15 cellular contexts compared by ENCODE assay signal in the genomic region with DNA sequence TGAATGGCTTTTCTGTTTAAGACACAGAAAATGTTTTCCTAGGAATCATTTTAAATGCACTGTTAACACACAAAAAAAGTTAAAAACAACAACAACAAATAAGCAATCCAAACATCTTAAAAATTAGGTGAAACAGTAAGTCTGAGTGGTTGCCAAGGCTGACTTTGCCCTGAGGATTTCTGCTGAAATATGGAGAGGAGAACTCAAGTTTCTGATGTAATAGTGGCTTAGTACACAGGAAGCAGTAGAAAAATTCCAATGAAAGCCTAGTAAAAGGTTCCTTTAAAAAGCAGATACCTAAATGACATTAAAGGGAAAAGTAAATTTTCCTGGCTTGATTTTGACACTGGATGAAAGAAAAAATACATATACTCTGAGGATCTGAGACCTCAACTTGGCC.
A peak's percentile ranks its signal among the peaks of the same experiment; 100 is the strongest.
DNase-seq lines count a peak whose midpoint lies in the region; FAIRE-seq and TF ChIP-seq lines count a peak whose summit lies in the region.
"Had no signal": no experiment of that assay in that cellular context is flagged by ENCODE, and none has a peak within 500 bp of the region (broad histone marks: within the 10 kb centered on the region; RNA-seq: fewer than 3 reads in every experiment).

No MANE protein-coding gene starts in this region.

- POLR2A ChIA-PET in GM10248 (lab: Yijun Ruan, JAX), result no interaction called here

- DNase-seq in GM23248, result peak; percentile 29
- DNase-seq in astrocyte (ENCODE audit: low read depth), result no peak
- peak; percentile 13 for DNase-seq in fibroblast of pulmonary artery (ENCODE audit: low read depth)
- no peak for DNase-seq in NCI-H446 treated with DMSO at 0.1 percent for 48 hours (lab: John Stamatoyannopoulos, UW)
- no peak for DNase-seq in stimulated activated CD4-positive, alpha-beta T cell treated with anti-CD3 and anti-CD28 coated beads, Interleukin-1b, Interleukin-23, amount 100 ng/mL, for 48 hours
- DNase-seq in GM10248 (ENCODE audit: extremely low spot score), result no peak
- no peak for DNase-seq in activated effector memory CD4-positive, alpha-beta T cell treated with anti-CD3 and anti-CD28 coated beads, Interleukin-2, amount 50 U/mL, for 16 hours
- DNase-seq: AML-193, DMS53, HCEC 1CT, HFFc6 had no signal

- H3K4me3 Mint-ChIP-seq in astrocyte (ENCODE audit: unreplicated experiment), result no peak overlapping the region
- H3K4me3 Mint-ChIP-seq: HFFc6 had no signal

- H3K4me2 ChIP-seq in GM23248 (ENCODE audit: unreplicated experiment), result no peak overlapping the region
- no peak overlapping the region for H3K4me2 ChIP-seq in astrocyte (ENCODE audit: low read length)
- H3K4me2 ChIP-seq: BLaER1, KMS-11 had no signal

- H3K9me3 ChIP-seq in GM23248 (ENCODE audit: low read depth), result no peaks in the 10 kb centered on the region
- H3K9me3 ChIP-seq in astrocyte (ENCODE audit: insufficient read depth, low read depth, low read length), result no peaks in the 10 kb centered on the region
- H3K9me3 ChIP-seq: BLaER1 had no signal

- H3K9ac ChIP-seq in GM23248 (no peak overlapping the region), astrocyte (ENCODE audit: low read length) (no peak overlapping the region)
- H3K9ac ChIP-seq: BLaER1, KMS-11 had no signal

- H3F3A ChIP-seq in GM23248 (ENCODE audit: insufficient read depth), result no peaks in the 10 kb centered on the region

- H3K27me3 Mint-ChIP-seq in astrocyte (ENCODE audit: low read depth, unreplicated experiment), result no peaks in the 10 kb centered on the region

- H3K36me3 Mint-ChIP-seq in astrocyte (ENCODE audit: low read depth, unreplicated experiment), result no peaks in the 10 kb centered on the region

- no peak for FAIRE-seq in astrocyte (lab: Jason Lieb, UNC)
- FAIRE-seq: GM12892, GM19239 had no signal

- TF ChIP-seq CTCF in astrocyte (IDR thresholded peaks at IDR 0.05; ENCODE audit: insufficient read depth, low read depth, low read length) (no peak), fibroblast of pulmonary artery (IDR thresholded peaks at IDR 0.05; ENCODE audit: low read length, missing control alignments) (no peak), GM10248 (IDR thresholded peaks at IDR 0.05; ENCODE audit: control extremely low read depth, extremely low read depth, low read depth, missing control alignments) (no peak)

- H3K4me1 ChIP-seq in GM23248 (ENCODE audit: insufficient read depth) (peaks cover 15% of the 10 kb centered on the region), astrocyte (ENCODE audit: insufficient read depth, low read length) (no peaks in the 10 kb centered on the region)
- H3K4me1 ChIP-seq: BLaER1 had no signal

- H3K9me2 ChIP-seq in GM23248 (ENCODE audit: insufficient read depth), result no peaks in the 10 kb centered on the region; the same call in 1 of the 2 replicates

- H3K9me3 Mint-ChIP-seq in astrocyte (ENCODE audit: unreplicated experiment), result no peaks in the 10 kb centered on the region
- H3K9me3 Mint-ChIP-seq: HFFc6 had no signal

- peak overlapping the region; percentile 20; the same call in 1 of the 2 replicates for H2AFZ ChIP-seq in GM23248
- H2AFZ ChIP-seq in astrocyte (ENCODE audit: low read depth, low read length), result no peak overlapping the region

- H3K36me3 ChIP-seq in GM23248 (ENCODE audit: low read depth), result no peaks in the 10 kb centered on the region
- no peaks in the 10 kb centered on the region for H3K36me3 ChIP-seq in astrocyte (ENCODE audit: insufficient read depth, low read length)
- H3K36me3 ChIP-seq: BLaER1 had no signal

- CTCF ChIA-PET in GM10248 (lab: Yijun Ruan, JAX), result no interaction called here

- no peaks in the 10 kb centered on the region for H4K20me1 ChIP-seq in GM23248 (ENCODE audit: insufficient read depth)
- no peaks in the 10 kb centered on the region for H4K20me1 ChIP-seq in astrocyte (ENCODE audit: insufficient read depth, low read length)
- H4K20me1 ChIP-seq: BLaER1 had no signal

- H3K79me2 ChIP-seq in GM23248 (ENCODE audit: insufficient read depth), result no peaks in the 10 kb centered on the region
- H3K79me2 ChIP-seq in astrocyte (ENCODE audit: insufficient read depth, low read length), result no peaks in the 10 kb centered on the region

- H3K27me3 ChIP-seq in GM23248 (replicated peaks; ENCODE audit: insufficient read depth), result no peaks in the 10 kb centered on the region
- no peaks in the 10 kb centered on the region for H3K27me3 ChIP-seq in astrocyte (ENCODE audit: insufficient read depth, low read length)
- H3K27me3 ChIP-seq: BLaER1 had no signal

- peaks cover 18% of the 10 kb centered on the region for H3K4me1 Mint-ChIP-seq in astrocyte (ENCODE audit: low read depth, unreplicated experiment)

- H3K27ac ChIP-seq in GM23248, result no peak overlapping the region
- H3K27ac ChIP-seq in astrocyte (ENCODE audit: low read depth, low read length), result no peak overlapping the region
- H3K27ac ChIP-seq: BLaER1, KMS-11 had no signal

- H3K4me3 ChIP-seq in GM23248, result no peak overlapping the region
- H3K4me3 ChIP-seq in astrocyte (ENCODE audit: insufficient read depth, low read depth, low read length), result no peak overlapping the region
- no peak overlapping the region for H3K4me3 ChIP-seq in fibroblast of pulmonary artery (replicated peaks; ENCODE audit: low read depth, low read length)
- H3K4me3 ChIP-seq: BLaER1 had no signal

- H3K27ac Mint-ChIP-seq in astrocyte (ENCODE audit: unreplicated experiment), result peak overlapping the region; percentile 64
- H3K27ac Mint-ChIP-seq: HFFc6 had no signal

- in situ Hi-C loops in GM23248 (cut with MboI), result no loop called here

Comparison
In these comparisons a context has a peak if more than half of its experiments do, and no peak if none do; other contexts are left out.
1. DNase-seq: peak in GM23248 (single experiment) and fibroblast of pulmonary artery (single experiment); none in astrocyte (single experiment), NCI-H446 treated with DMSO at 0.1 percent for 48 hours (single experiment), stimulated activated CD4-positive, alpha-beta T cell treated with anti-CD3 and anti-CD28 coated beads, Interleukin-1b, Interleukin-23, amount 100 ng/mL, for 48 hours (single experiment), GM10248 (single experiment) and activated effector memory CD4-positive, alpha-beta T cell treated with anti-CD3 and anti-CD28 coated beads, Interleukin-2, amount 50 U/mL, for 16 hours (single experiment).